Comparison of ENCODE assay signal across 18 cellular contexts in the genomic region with DNA sequence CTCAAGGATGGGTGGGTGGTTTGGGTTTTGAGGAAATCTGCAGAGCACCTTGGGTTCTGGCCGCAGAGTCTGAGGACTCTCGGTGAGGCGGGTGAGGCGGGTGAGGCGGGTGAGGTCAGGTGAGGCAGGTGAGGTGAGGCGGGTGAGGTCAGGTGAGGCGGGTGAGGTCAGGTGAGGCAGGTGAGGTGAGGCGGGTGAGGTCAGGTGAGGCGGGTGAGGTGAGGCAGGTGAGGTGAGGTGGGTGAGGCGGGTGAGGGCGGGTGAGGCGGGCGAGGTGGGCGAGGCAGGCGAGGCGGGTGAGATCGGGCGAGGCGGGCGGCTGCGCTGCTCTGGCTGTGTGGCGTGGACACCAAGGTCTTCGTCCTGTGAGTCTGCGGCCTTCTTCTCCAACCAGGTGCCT. TPM values are rescaled to one million over a fixed set of nuclear protein-coding genes. Genes with fewer than 3 reads are reported as not detected.
A peak's percentile ranks its signal among the peaks of the same experiment; 100 is the strongest.
DNase-seq lines count a peak whose midpoint lies in the region; ATAC-seq and TF ChIP-seq lines count a peak whose summit lies in the region.
"Had no signal": no experiment of that assay in that cellular context is flagged by ENCODE, and none has a peak within 500 bp of the region (broad histone marks: within the 10 kb centered on the region; RNA-seq: fewer than 3 reads in every experiment).

No MANE protein-coding gene starts in this region.

- intact Hi-C loops in CD4-positive, alpha-beta T cell (cut with DNase I, micrococcal nuclease), result no loop called here

- TF ChIP-seq CTCF in CD4-positive, alpha-beta T cell (IDR thresholded peaks at IDR 0.05), result no peak

- CTCF ChIA-PET in CD4-positive, alpha-beta T cell (lab: Charles Lee), result no interaction called here
- CTCF ChIA-PET in T-cell (lab: Charles Lee), result no interaction called here

- H3K27me3 Mint-ChIP-seq in CD4-positive, alpha-beta T cell, result no peaks in the 10 kb centered on the region
- H3K27me3 Mint-ChIP-seq in T-cell, result no peaks in the 10 kb centered on the region
- H3K27me3 Mint-ChIP-seq: CD8-positive, alpha-beta memory T cell had no signal

- no peaks in the 10 kb centered on the region for H3K9me3 ChIP-seq in CD4-positive, alpha-beta T cell (ENCODE audit: control insufficient read depth, low read length)

- H3K4me1 Mint-ChIP-seq in CD4-positive, alpha-beta T cell (ENCODE audit: low read depth), result peaks cover 23% of the 10 kb centered on the region
- peaks cover 22 to 30% (median 23%) of the 10 kb centered on the region in 3 donors for H3K4me1 Mint-ChIP-seq in T-cell
- H3K4me1 Mint-ChIP-seq in stimulated activated effector memory CD8-positive, alpha-beta T cell treated with anti-CD3 and anti-CD28 coated beads, Interleukin-12 subunit alpha, Interleukin-12 subunit beta, amount 100 ng/mL, for 72 hours, result peaks cover 12% of the 10 kb centered on the region

- no peaks in the 10 kb centered on the region for H3K9me3 Mint-ChIP-seq in CD4-positive, alpha-beta T cell
- H3K9me3 Mint-ChIP-seq in T-cell, result no peaks in the 10 kb centered on the region
- no peaks in the 10 kb centered on the region for H3K9me3 Mint-ChIP-seq in stimulated activated effector memory CD8-positive, alpha-beta T cell treated with anti-CD3 and anti-CD28 coated beads, Interleukin-12 subunit alpha, Interleukin-12 subunit beta, amount 100 ng/mL, for 72 hours
- H3K9me3 Mint-ChIP-seq: CD8-positive, alpha-beta memory T cell had no signal

- peak overlapping the region; percentile 55 for H3K27ac Mint-ChIP-seq in CD4-positive, alpha-beta T cell
- H3K27ac Mint-ChIP-seq in T-cell, result peak overlapping the region; percentile 67 to 72
- H3K27ac Mint-ChIP-seq in stimulated activated effector memory CD8-positive, alpha-beta T cell treated with anti-CD3 and anti-CD28 coated beads, Interleukin-12 subunit alpha, Interleukin-12 subunit beta, amount 100 ng/mL, for 72 hours, result peak overlapping the region; percentile 68

- no peaks in the 10 kb centered on the region for H3K27me3 ChIP-seq in CD4-positive, alpha-beta T cell (ENCODE audit: control insufficient read depth, insufficient read depth, low read length)
- no peaks in the 10 kb centered on the region for H3K27me3 ChIP-seq in layer of hippocampus (ENCODE audit: control insufficient read depth, insufficient read depth, low read length)

- no peak for ATAC-seq in CD4-positive, alpha-beta T cell (ENCODE audit: poor library complexity)
- ATAC-seq in T-cell (replicated peaks in 1 of 4) (no peak), GM19467 (IDR thresholded peaks at IDR 0.05; ENCODE audit: unreplicated experiment) (no peak), GM18861 (IDR thresholded peaks at IDR 0.05; ENCODE audit: unreplicated experiment) (no peak)
- ATAC-seq in stimulated activated effector memory CD8-positive, alpha-beta T cell treated with anti-CD3 and anti-CD28 coated beads, Interleukin-12 subunit alpha, Interleukin-12 subunit beta, amount 100 ng/mL, for 72 hours, result no peak
- ATAC-seq: Panc1 had no signal

- no peak overlapping the region for H3K4me3 Mint-ChIP-seq in CD4-positive, alpha-beta T cell
- H3K4me3 Mint-ChIP-seq in T-cell, result no peak overlapping the region
- H3K4me3 Mint-ChIP-seq in stimulated activated effector memory CD8-positive, alpha-beta T cell treated with anti-CD3 and anti-CD28 coated beads, Interleukin-12 subunit alpha, Interleukin-12 subunit beta, amount 100 ng/mL, for 72 hours, result no peak overlapping the region
- H3K4me3 Mint-ChIP-seq: CD8-positive, alpha-beta memory T cell had no signal

- no peak for DNase-seq in CD4-positive, alpha-beta T cell
- no peak for DNase-seq in T-cell
- DNase-seq in stimulated activated effector memory CD8-positive, alpha-beta T cell treated with anti-CD3 and anti-CD28 coated beads, Interleukin-12 subunit alpha, Interleukin-12 subunit beta, amount 100 ng/mL, for 72 hours (ENCODE audit: low spot score in 2 of 2), result no peak
- no peak for DNase-seq in NCI-H524 (lab: John Stamatoyannopoulos, UW)
- DNase-seq: AML-193; CD8-positive, alpha-beta memory T cell; DND-41; GF-D8; GOT3; KBM-7; NCI-H1092; NCI-H1694; NCI-H2107; Right ventricle myocardium superior had no signal

- POLR2A ChIA-PET in CD4-positive, alpha-beta T cell (lab: Charles Lee), result no interaction called here
- POLR2A ChIA-PET in T-cell (lab: Charles Lee), result no interaction called here

- no peak overlapping the region for H3K27ac ChIP-seq in CD4-positive, alpha-beta T cell (ENCODE audit: low read depth, low read length)
- peak overlapping the region; percentile 62 for H3K27ac ChIP-seq in layer of hippocampus (ENCODE audit: low read depth, low read length)

- H3K36me3 Mint-ChIP-seq in CD4-positive, alpha-beta T cell (ENCODE audit: low read depth), result peaks cover 39% of the 10 kb centered on the region
- peaks cover 19% of the 10 kb centered on the region for H3K36me3 Mint-ChIP-seq in T-cell
- H3K36me3 Mint-ChIP-seq in stimulated activated effector memory CD8-positive, alpha-beta T cell treated with anti-CD3 and anti-CD28 coated beads, Interleukin-12 subunit alpha, Interleukin-12 subunit beta, amount 100 ng/mL, for 72 hours, result peaks cover 55% of the 10 kb centered on the region

RNA-seq across cellular contexts. Expression of a gene that starts 24.1 kb away (rescaled TPM):
- total RNA-seq in CD4-positive, alpha-beta T cell, result 1,000 to 10,000 TPM; 4,971 to 5,051 TPM
- total RNA-seq in T-cell, result 1,000 to 10,000 TPM; 4,444 to 6,530 (median 5,942) TPM

RNA-seq across cellular contexts. Expression of a gene that starts 28.2 kb away (rescaled TPM):
- total RNA-seq in CD4-positive, alpha-beta T cell, result 100 to 1,000 TPM; 163 to 167 TPM
- 100 to 1,000 TPM; 161 to 203 (median 184) TPM for total RNA-seq in T-cell

RNA-seq across cellular contexts. Expression of a gene that starts 39.2 kb away (rescaled TPM):
- 1 to 10 TPM; 1.0 to 1.3 TPM for total RNA-seq in CD4-positive, alpha-beta T cell
- 1 to 10 TPM; 1.9 to 8.7 (median 5.1) TPM for total RNA-seq in T-cell
- total RNA-seq: Right ventricle myocardium superior had no signal

RNA-seq across cellular contexts. Expression of a gene that starts 46.0 kb away (rescaled TPM):
- 100 to 1,000 TPM; 200 to 211 TPM for total RNA-seq in CD4-positive, alpha-beta T cell
- total RNA-seq in T-cell, result 100 to 1,000 TPM; 257 to 294 (median 271) TPM
